In the genomic region with DNA sequence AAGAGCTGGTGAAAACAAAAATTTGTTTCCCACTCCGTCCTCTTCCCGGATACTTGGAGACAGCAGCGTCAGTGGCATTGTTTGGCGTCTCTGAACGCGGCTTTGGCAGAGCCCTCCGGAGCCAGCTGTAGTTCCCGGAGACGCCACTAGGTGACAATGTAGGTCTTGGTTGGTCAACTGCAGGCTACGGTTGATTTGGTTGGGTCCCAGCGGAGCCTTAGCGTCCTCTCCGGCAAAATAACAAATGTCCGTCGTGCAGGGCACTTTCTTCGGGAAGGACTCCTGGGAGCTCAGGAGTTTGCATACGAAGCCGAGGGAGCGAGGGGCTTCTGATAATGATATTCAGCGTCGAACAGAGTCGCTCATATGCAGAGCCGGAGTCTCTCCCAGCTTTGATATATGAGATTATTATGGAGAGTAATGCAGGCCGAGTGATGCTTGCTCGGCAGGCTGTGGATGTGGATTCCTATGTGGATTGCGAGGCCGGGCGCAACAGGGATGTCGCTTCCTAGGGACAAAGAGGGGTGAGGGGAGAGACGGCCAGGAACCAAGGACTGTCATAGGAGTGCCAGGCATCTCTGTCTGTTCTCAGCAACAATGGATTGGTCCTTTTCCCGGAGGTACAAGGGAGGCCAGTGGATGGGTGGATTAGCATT, we compare ENCODE assay signal across 8 cellular contexts.
DNase-seq lines count a peak whose midpoint lies in the region; TF ChIP-seq lines count a peak whose summit lies in the region.

No MANE protein-coding gene starts in this region.

- H3K4me3 ChIP-seq in DOHH2 (ENCODE audit: low read length) (peak overlapping the region; percentile 18; the same call in 1 of the 2 replicates), GM23248 (peak overlapping the region; percentile 64), Loucy (ENCODE audit: low read length, poor library complexity, severe bottlenecking) (peak overlapping the region; percentile 60), SJSA1 (no peak overlapping the region), ovary (peak overlapping the region; percentile 34), thymus (ENCODE audit: low read length) (peak overlapping the region; percentile 28)

- peak; percentile 82 for TF ChIP-seq CTCF in DOHH2 (IDR thresholded peaks at IDR 0.05; ENCODE audit: low read depth, low read length, poor library complexity, severe bottlenecking)
- TF ChIP-seq CTCF in Loucy (conservative IDR thresholded peaks at IDR 0.05; ENCODE audit: low read length), result peak; percentile 93
- TF ChIP-seq CTCF in ovary (IDR thresholded peaks at IDR 0.05), result peak; percentile 65 to 81 (median 78)

- H3K9me2 ChIP-seq in DOHH2 (replicated peaks; ENCODE audit: control insufficient read depth, low read length) (no peaks in the 10 kb centered on the region), GM23248 (ENCODE audit: insufficient read depth) (no peaks in the 10 kb centered on the region), Loucy (replicated peaks; ENCODE audit: low read depth, low read length) (no peaks in the 10 kb centered on the region)

- intact Hi-C loops in head of caudate nucleus (cut with DNase I), result no loop called here
- intact Hi-C loops in ovary (cut with DNase I), result no loop called here

- H3K27me3 ChIP-seq in DOHH2 (ENCODE audit: control insufficient read depth, low read length), result peaks cover 12% of the 10 kb centered on the region
- no peaks in the 10 kb centered on the region for H3K27me3 ChIP-seq in GM23248 (replicated peaks; ENCODE audit: insufficient read depth)
- no peaks in the 10 kb centered on the region for H3K27me3 ChIP-seq in Loucy (ENCODE audit: insufficient read depth, low read length, poor library complexity, severe bottlenecking)
- no peaks in the 10 kb centered on the region for H3K27me3 ChIP-seq in SJSA1 (replicated peaks)
- H3K27me3 ChIP-seq in ovary, result no peaks in the 10 kb centered on the region
- no peaks in the 10 kb centered on the region for H3K27me3 ChIP-seq in thymus (ENCODE audit: control insufficient read depth, insufficient read depth)

- H3K79me2 ChIP-seq in DOHH2 (ENCODE audit: control insufficient read depth, low read length) (no peaks in the 10 kb centered on the region), GM23248 (ENCODE audit: insufficient read depth) (no peaks in the 10 kb centered on the region), Loucy (ENCODE audit: insufficient read depth, low read length) (no peaks in the 10 kb centered on the region)

- H3K36me3 ChIP-seq in DOHH2 (ENCODE audit: control insufficient read depth, low read length), result no peaks in the 10 kb centered on the region
- no peaks in the 10 kb centered on the region for H3K36me3 ChIP-seq in GM23248 (ENCODE audit: low read depth)
- no peaks in the 10 kb centered on the region for H3K36me3 ChIP-seq in Loucy (ENCODE audit: insufficient read depth, low read length)
- H3K36me3 ChIP-seq in SJSA1, result no peaks in the 10 kb centered on the region
- H3K36me3 ChIP-seq in ovary, result no peaks in the 10 kb centered on the region
- H3K36me3 ChIP-seq in thymus (ENCODE audit: control insufficient read depth, insufficient read depth), result no peaks in the 10 kb centered on the region

- H3K27ac ChIP-seq in DOHH2 (ENCODE audit: low read depth, low read length), result no peak overlapping the region
- no peak overlapping the region for H3K27ac ChIP-seq in GM23248
- H3K27ac ChIP-seq in SJSA1, result no peak overlapping the region
- H3K27ac ChIP-seq in ovary, result no peak overlapping the region
- no peak overlapping the region for H3K27ac ChIP-seq in thymus (ENCODE audit: low read depth)

- 5 to 6% methylated on average over 31 of the region's 31 CpGs for WGBS in GM23248 (ENCODE audit: low coverage in 1 of 2, low lambda C conversion rate in 2 of 2, missing lambda C conversion rate in 2 of 2), 2 experiments
- WGBS in ovary, 3 donors, result 2 to 3% (median 2%) methylated on average over 31 of the region's 31 CpGs
- WGBS in thymus, result 9% methylated on average over 31 of the region's 31 CpGs

- H3K4me1 ChIP-seq in DOHH2 (ENCODE audit: control insufficient read depth, low read length) (no peaks in the 10 kb centered on the region), GM23248 (ENCODE audit: insufficient read depth) (no peaks in the 10 kb centered on the region), Loucy (ENCODE audit: insufficient read depth, low read length, poor library complexity, severe bottlenecking) (no peaks in the 10 kb centered on the region), SJSA1 (replicated peaks) (no peaks in the 10 kb centered on the region), ovary (ENCODE audit: insufficient read depth) (no peaks in the 10 kb centered on the region), thymus (ENCODE audit: control insufficient read depth, insufficient read depth, low read length) (no peaks in the 10 kb centered on the region)

- DNase-seq in GM23248 (peak; percentile 85), SJSA1 (ENCODE audit: low read depth in 1 of 2, low spot score in 2 of 2) (peak; percentile 61 to 83), head of caudate nucleus (peak; percentile 55 to 98 (median 92)), ovary (peak; percentile 76 to 89 (median 88))
- DNase-seq in activated naive CD4-positive, alpha-beta T cell treated with anti-CD3 and anti-CD28 coated beads, Interleukin-2, amount 50 U/mL, for 16 hours, result peak; percentile 77

- peak overlapping the region; percentile 72 for H2AFZ ChIP-seq in GM23248
- H2AFZ ChIP-seq in Loucy (ENCODE audit: low read length), result peak overlapping the region; percentile 89

- H3F3A ChIP-seq in DOHH2 (ENCODE audit: control insufficient read depth, insufficient read depth) (no peaks in the 10 kb centered on the region), GM23248 (ENCODE audit: insufficient read depth) (no peaks in the 10 kb centered on the region), Loucy (ENCODE audit: low read depth) (no peaks in the 10 kb centered on the region)

- no peak for TF ChIP-seq EP300 in ovary (IDR thresholded peaks at IDR 0.05)

- H3K9me3 ChIP-seq in DOHH2 (ENCODE audit: control insufficient read depth, insufficient read depth, low read length) (no peaks in the 10 kb centered on the region), GM23248 (ENCODE audit: low read depth) (no peaks in the 10 kb centered on the region), Loucy (ENCODE audit: insufficient read depth, low read depth, low read length) (no peaks in the 10 kb centered on the region), SJSA1 (replicated peaks) (no peaks in the 10 kb centered on the region), ovary (no peaks in the 10 kb centered on the region), thymus (ENCODE audit: control insufficient read depth) (no peaks in the 10 kb centered on the region)

- no peak for TF ChIP-seq POLR2A in ovary (IDR thresholded peaks at IDR 0.05)

- H4K20me1 ChIP-seq in DOHH2 (ENCODE audit: control insufficient read depth, insufficient read depth, low read depth, low read length), result no peaks in the 10 kb centered on the region
- H4K20me1 ChIP-seq in GM23248 (ENCODE audit: insufficient read depth), result no peaks in the 10 kb centered on the region
- no peaks in the 10 kb centered on the region for H4K20me1 ChIP-seq in Loucy (ENCODE audit: insufficient read depth, low read length, poor library complexity, severe bottlenecking)

- H3K9ac ChIP-seq in GM23248, result peak overlapping the region; percentile 39
- H3K9ac ChIP-seq in Loucy (ENCODE audit: low read depth, low read length, poor library complexity, severe bottlenecking), result no peak overlapping the region

- H3K4me2 ChIP-seq in DOHH2 (ENCODE audit: low read length) (peak overlapping the region; percentile 36), GM23248 (ENCODE audit: unreplicated experiment) (peak overlapping the region; percentile 80), Loucy (ENCODE audit: low read depth, low read length, poor library complexity, severe bottlenecking) (peak overlapping the region; percentile 66)

- in situ Hi-C loops in GM23248 (cut with MboI), result no loop called here
